ENCODE assay signal across 1 cellular context in the genomic region with DNA sequence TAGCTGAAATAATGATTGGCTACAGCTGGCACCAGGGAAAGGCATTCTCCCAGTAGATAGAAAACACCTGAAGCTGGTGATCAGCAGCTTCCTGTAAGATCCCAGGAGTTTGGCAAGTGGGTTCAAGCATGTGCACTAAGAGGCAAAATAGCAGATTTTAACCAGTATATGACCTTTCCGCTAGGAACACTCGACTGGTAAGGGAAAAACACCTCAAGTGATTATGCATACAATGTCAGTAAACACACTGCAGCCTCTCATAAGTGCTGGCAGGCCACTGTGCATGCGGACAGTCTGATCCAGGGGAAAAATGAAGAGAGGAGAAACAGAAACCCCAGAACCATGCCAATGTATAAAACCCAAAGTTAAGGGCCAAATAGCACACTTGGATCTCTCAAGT.
TF ChIP-seq lines count a peak whose summit lies in the region.

No MANE protein-coding gene starts in this region.

TF ChIP-seq in HepG2, 621 proteins besides CTCF, POLR2A, EP300 and RAD21:
- TF ChIP-seq SNAPC2 (CRISPR knock-in tag; IDR thresholded peaks at IDR 0.05) (no peak), ZNF7 (CRISPR knock-in tag; IDR thresholded peaks at IDR 0.05) (peak; percentile 90)
